ENCODE assay signal across 15 cellular contexts in the genomic region with DNA sequence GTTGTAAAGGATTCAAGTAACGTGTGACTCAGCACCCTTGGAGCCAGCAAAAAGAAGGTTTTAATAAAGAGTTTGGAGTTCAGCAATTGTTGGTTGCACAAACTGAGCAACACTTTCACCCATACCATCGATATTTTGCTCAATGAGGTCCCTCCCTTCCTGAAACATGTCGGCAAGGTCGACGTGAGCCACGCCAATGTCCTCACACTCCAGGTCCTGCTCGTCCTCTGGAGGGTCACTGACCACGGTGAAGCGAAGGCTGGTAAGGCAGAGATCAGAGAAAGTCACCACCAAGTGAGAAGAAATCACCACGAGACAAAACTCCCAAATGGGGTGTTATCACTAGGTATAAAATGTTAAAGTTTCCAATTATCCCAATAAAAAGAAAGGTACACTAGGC.
DNase-seq lines count a peak whose midpoint lies in the region; TF ChIP-seq lines count a peak whose summit lies in the region.
"Had no signal": no experiment of that assay in that cellular context is flagged by ENCODE, and none has a peak within 500 bp of the region (broad histone marks: within the 10 kb centered on the region; RNA-seq: fewer than 3 reads in every experiment).

No MANE protein-coding gene starts in this region.

- WGBS in mesendoderm (ENCODE audit: extremely low coverage, insufficient coverage, low lambda C conversion rate): no CpG with 5 or more reads among the region's 10 CpGs

- TF ChIP-seq CTCF in Peyer's patch (IDR thresholded peaks at IDR 0.05): no peak

- no peaks in the 10 kb centered on the region for H3K79me2 ChIP-seq in mesendoderm (ENCODE audit: control insufficient read depth, insufficient read depth, low read length)

- H2BK120ac ChIP-seq in mesendoderm (ENCODE audit: low read depth, low read length): no peak overlapping the region

- H3K27ac ChIP-seq in mesendoderm (ENCODE audit: low read depth, low read length): no peak overlapping the region
- H3K27ac ChIP-seq in Peyer's patch: no peak overlapping the region
- H3K27ac ChIP-seq: A549, C4-2B had no signal

- no peak overlapping the region for H4K8ac ChIP-seq in mesendoderm (ENCODE audit: low read depth, low read length)

- no peak overlapping the region for H2BK15ac ChIP-seq in mesendoderm (replicated peaks; ENCODE audit: low read depth)

- no peak for TF ChIP-seq POLR2A in Peyer's patch (IDR thresholded peaks at IDR 0.05)

- DNase-seq in NCI-H2227 treated with DMSO at 0.1 percent for 48 hours (lab: John Stamatoyannopoulos, UW): peak; percentile 25
- DNase-seq in NCI-H2227 (lab: John Stamatoyannopoulos, UW; ENCODE audit: unreplicated experiment): no peak
- peak; percentile 23 for DNase-seq in fibroblast of gingiva (ENCODE audit: low read depth)
- DNase-seq in mesendoderm: no peak
- no peak for DNase-seq in Peyer's patch
- no peak for DNase-seq in NCI-H524 treated with DMSO at 0.1 percent for 48 hours (lab: John Stamatoyannopoulos, UW)
- DNase-seq in SIG-M5 treated with dmso at 0.1 percent for 504 hours (lab: John Stamatoyannopoulos, UW; ENCODE audit: unreplicated experiment): no peak
- DNase-seq: AML-193; CD4-positive, alpha-beta T cell; DMS153; DMS79; GDM1; H9 had no signal

- no peaks in the 10 kb centered on the region for H3K27me3 ChIP-seq in mesendoderm (ENCODE audit: insufficient read depth, low read length, poor library complexity)
- H3K27me3 ChIP-seq in Peyer's patch: no peaks in the 10 kb centered on the region

- H2AK5ac ChIP-seq in mesendoderm (ENCODE audit: low read length): no peak overlapping the region

- no peak overlapping the region for H3K23ac ChIP-seq in mesendoderm (ENCODE audit: low read length)

- no peak overlapping the region for H3K56ac ChIP-seq in mesendoderm (ENCODE audit: low read length)

- H3K4ac ChIP-seq in mesendoderm (ENCODE audit: low read depth, low read length): no peak overlapping the region

- H3K4me1 ChIP-seq in mesendoderm (ENCODE audit: control insufficient read depth, low read depth, low read length): no peaks in the 10 kb centered on the region
- H3K4me1 ChIP-seq in Peyer's patch: no peaks in the 10 kb centered on the region
- H3K4me1 ChIP-seq: A549 had no signal

- peak overlapping the region; percentile 67 for H2BK5ac ChIP-seq in mesendoderm (ENCODE audit: low read length)

- no peaks in the 10 kb centered on the region for H3K79me1 ChIP-seq in mesendoderm (ENCODE audit: low read length)

- H3K9ac ChIP-seq in mesendoderm (ENCODE audit: low read length): no peak overlapping the region

- no peak overlapping the region for H3K4me3 ChIP-seq in mesendoderm (ENCODE audit: low read length)
- no peak overlapping the region for H3K4me3 ChIP-seq in Peyer's patch
- H3K4me3 ChIP-seq: A549 had no signal

- no peak overlapping the region for H3K4me2 ChIP-seq in mesendoderm (ENCODE audit: low read length)
- H3K4me2 ChIP-seq: A549 had no signal

- H3K18ac ChIP-seq in mesendoderm (ENCODE audit: low read length): no peak overlapping the region

- H4K5ac ChIP-seq in mesendoderm (ENCODE audit: low read length): no peak overlapping the region

- no peaks in the 10 kb centered on the region for H3K9me3 ChIP-seq in Peyer's patch
- H3K9me3 ChIP-seq: A549 had no signal

- H3K36me3 ChIP-seq in mesendoderm (ENCODE audit: control insufficient read depth, insufficient read depth, low read length): no peaks in the 10 kb centered on the region
- H3K36me3 ChIP-seq in Peyer's patch: no peaks in the 10 kb centered on the region

Comparison
In these comparisons a context has a peak if more than half of its experiments do, and no peak if none do; other contexts are left out.
1. DNase-seq: peak in NCI-H2227 treated with DMSO at 0.1 percent for 48 hours (single experiment) and fibroblast of gingiva (single experiment); none in NCI-H2227 (single experiment), mesendoderm (single experiment), Peyer's patch (0 of 3), NCI-H524 treated with DMSO at 0.1 percent for 48 hours (single experiment) and SIG-M5 treated with dmso at 0.1 percent for 504 hours (single experiment).